ENCODE assay signal across 20 cellular contexts in genomic region chr17:21201874-21202273, GRCh38.
"Had no signal": no experiment of that assay in that cellular context is flagged by ENCODE, and none has a peak within 500 bp of the region (broad histone marks: within the 10 kb centered on the region; RNA-seq: fewer than 3 reads in every experiment).

No MANE protein-coding gene starts in this region.

- H3K4me3 Mint-ChIP-seq: activated T-cell treated with anti-CD3 and anti-CD28 coated beads, Interleukin-2, amount 50 U/mL, for 72 hours; dendritic cell treated with granulocyte-macrophage colony-stimulating factor and Interleukin-4, amounts not matched to agents 40 ng/mL and 50 ng/mL, for 4 days; mesothelial cell of epicardium had no signal

- H3K27ac Mint-ChIP-seq: activated T-cell treated with anti-CD3 and anti-CD28 coated beads, Interleukin-2, amount 50 U/mL, for 72 hours; dendritic cell treated with granulocyte-macrophage colony-stimulating factor and Interleukin-4, amounts not matched to agents 40 ng/mL and 50 ng/mL, for 4 days; mesothelial cell of epicardium; nephron had no signal

- H3K27me3 Mint-ChIP-seq: dendritic cell treated with granulocyte-macrophage colony-stimulating factor and Interleukin-4, amounts not matched to agents 40 ng/mL and 50 ng/mL, for 4 days had no signal

- H3K36me3 ChIP-seq: uterus had no signal

- FAIRE-seq: endothelial cell of umbilical vein had no signal

- ATAC-seq: activated T-cell treated with anti-CD3 and anti-CD28 coated beads, Interleukin-2, amount 50 U/mL, for 72 hours had no signal

- DNase-seq: activated CD4-positive, alpha-beta T cell treated with anti-CD3 and anti-CD28 coated beads, Interleukin-2, amount 50 U/mL, for 1 hour; activated CD4-positive, CD25-positive, alpha-beta regulatory T cell treated with anti-CD3 and anti-CD28 coated beads, Interleukin-2, amount 50 U/mL, for 72 hours; activated CD8-positive, alpha-beta memory T cell treated with anti-CD3 and anti-CD28 coated beads, Interleukin-2, amount 50 U/mL, for 48 hours; activated effector memory CD4-positive, alpha-beta T cell treated with anti-CD3 and anti-CD28 coated beads, Interleukin-2, amount 50 U/mL, for 16 hours; activated naive CD4-positive, alpha-beta T cell treated with anti-CD3 and anti-CD28 coated beads, Interleukin-2, amount 50 U/mL, for 16 hours; activated T-cell treated with anti-CD3 and anti-CD28 coated beads, Interleukin-2, amount 50 U/mL, for 72 hours; effector CD8-positive, alpha-beta T cell; nucleus accumbens; stimulated activated CD4-positive, alpha-beta T cell treated with anti-CD3 and anti-CD28 coated beads, Interleukin-2, amount 100 ng/mL, for 24 hours; stimulated activated naive CD4-positive, alpha-beta T cell treated with Interleukin-2 at 50 U/mL for 16 hours; T-helper 9 cell; tibial artery; uterus had no signal

- H3K27me3 ChIP-seq: ascending aorta, esophagus muscularis mucosa, tibial artery, uterus had no signal

- H3K27ac ChIP-seq: ascending aorta, esophagus muscularis mucosa, tibial artery, uterus had no signal

- H3K4me1 ChIP-seq: uterus had no signal

- H3K4me3 ChIP-seq: ascending aorta, esophagus muscularis mucosa, lung, tibial artery, uterus had no signal

- H3K9me3 ChIP-seq: ascending aorta, esophagus muscularis mucosa, tibial artery, uterus had no signal

- H3K9me3 Mint-ChIP-seq: activated T-cell treated with anti-CD3 and anti-CD28 coated beads, Interleukin-2, amount 50 U/mL, for 72 hours; dendritic cell treated with granulocyte-macrophage colony-stimulating factor and Interleukin-4, amounts not matched to agents 40 ng/mL and 50 ng/mL, for 4 days; mesothelial cell of epicardium; nephron had no signal
